ENCODE assay signal across 19 cellular contexts in genomic region chr4:142372570-142373300, GRCh38.
DNase-seq lines count a peak whose midpoint lies in the region; ATAC-seq and TF ChIP-seq lines count a peak whose summit lies in the region.
"Had no signal": no experiment of that assay in that cellular context is flagged by ENCODE, and none has a peak within 500 bp of the region (broad histone marks: within the 10 kb centered on the region; RNA-seq: fewer than 3 reads in every experiment).

No MANE protein-coding gene starts in this region.

- peaks cover 37% of the 10 kb centered on the region for H3K4me1 ChIP-seq in ACC112 (ENCODE audit: control insufficient read depth, insufficient read depth, low read length, unreplicated experiment)
- H3K4me1 ChIP-seq in CD8-positive, alpha-beta memory T cell (ENCODE audit: insufficient read depth, low read length) = peaks cover 80% of the 10 kb centered on the region
- H3K4me1 ChIP-seq: parathyroid adenoma had no signal

- DNase-seq in CD8-positive, alpha-beta memory T cell = no peak
- DNase-seq in activated T-helper 2 cell treated with anti-CD3 and anti-CD28 coated beads, Interferon-gamma antibody, Interleukin-2, Interleukin-4, amounts not matched to agents 10 μg/mL and 5 μg/mL and 100 μg/mL, durations not matched to agents 14 hours and 24 hours and 36 hours (ENCODE audit: low spot score) = no peak
- DNase-seq in fibroblast of peridontal ligament (ENCODE audit: extremely low read depth) (peak; percentile 62), Kasumi-1 (lab: John Stamatoyannopoulos, UW) (no peak), progenitor cell of endocrine pancreas (ENCODE audit: low spot score, unreplicated experiment) (no peak), A172 (ENCODE audit: low spot score) (no peak)
- DNase-seq: activated effector memory CD4-positive, alpha-beta T cell treated with anti-CD3 and anti-CD28 coated beads, Interleukin-2, amount 50 U/mL, for 16 hours; DMS 273 treated with DMSO at 0.1 percent for 48 hours; Karpas-422; left colon; NCI-H1436 treated with DMSO at 0.1 percent for 48 hours; NCI-H446 treated with DMSO at 0.1 percent for 48 hours; stimulated activated CD4-positive, alpha-beta T cell treated with anti-CD3 and anti-CD28 coated beads, Interleukin-4, amount 100 ng/mL, for 1 hour; stimulated activated CD8-positive, alpha-beta memory T cell treated with anti-CD3 and anti-CD28 coated beads, Interleukin-4, amount 100 ng/mL, for 48 hours; thyroid gland had no signal

- H3K36me3 ChIP-seq in ACC112 (ENCODE audit: insufficient read depth, low read length) = no peaks in the 10 kb centered on the region
- H3K36me3 ChIP-seq in CD8-positive, alpha-beta memory T cell (ENCODE audit: insufficient read depth, low read length) = no peaks in the 10 kb centered on the region
- H3K36me3 ChIP-seq: thyroid gland had no signal

- CTCF ChIA-PET in CD8-positive, alpha-beta memory T cell (lab: Charles Lee) = interaction anchor here (0.5 to 2.0 kb wide), 4 partner anchors 9 to 93 kb away, joined by 3 to 6 read pairs (median 3); no protein-coding TSS in a partner anchor

- H3K27me3 Mint-ChIP-seq in CD8-positive, alpha-beta memory T cell = no peaks in the 10 kb centered on the region
- H3K27me3 Mint-ChIP-seq in activated T-helper 2 cell treated with anti-CD3 and anti-CD28 coated beads, Interferon-gamma antibody, Interleukin-2, Interleukin-4, amounts not matched to agents 10 μg/mL and 5 μg/mL and 100 μg/mL, durations not matched to agents 14 hours and 24 hours and 36 hours (ENCODE audit: low read depth) = no peaks in the 10 kb centered on the region
- no peaks in the 10 kb centered on the region for H3K27me3 Mint-ChIP-seq in progenitor cell of endocrine pancreas
- H3K27me3 Mint-ChIP-seq: B cell had no signal

- H3K9me3 Mint-ChIP-seq in CD8-positive, alpha-beta memory T cell = peaks cover 0 to 5% (median 0%) of the 10 kb centered on the region in 5 donors
- H3K9me3 Mint-ChIP-seq in activated T-helper 2 cell treated with anti-CD3 and anti-CD28 coated beads, Interferon-gamma antibody, Interleukin-2, Interleukin-4, amounts not matched to agents 10 μg/mL and 5 μg/mL and 100 μg/mL, durations not matched to agents 14 hours and 24 hours and 36 hours = peaks cover 15% of the 10 kb centered on the region
- H3K9me3 Mint-ChIP-seq in progenitor cell of endocrine pancreas (ENCODE audit: low read depth) = peaks cover 7% of the 10 kb centered on the region

- POLR2A ChIA-PET in CD8-positive, alpha-beta memory T cell (lab: Charles Lee) = no interaction called here

- ATAC-seq in GM19467 (IDR thresholded peaks at IDR 0.05; ENCODE audit: unreplicated experiment) = no peak
- ATAC-seq: left colon had no signal

- H3K9me3 ChIP-seq in CD8-positive, alpha-beta memory T cell (ENCODE audit: low read length) = no peaks in the 10 kb centered on the region
- H3K9me3 ChIP-seq: thyroid gland had no signal

- H3K27ac ChIP-seq in ACC112 (ENCODE audit: low read depth, low read length) = peak overlapping the region; percentile 7; the same call in 1 of the 2 replicates
- no peak overlapping the region for H3K27ac ChIP-seq in CD8-positive, alpha-beta memory T cell (ENCODE audit: low read depth, low read length)
- H3K27ac ChIP-seq: parathyroid adenoma had no signal

- intact Hi-C loops in activated T-helper 2 cell treated with anti-CD3 and anti-CD28 coated beads, Interferon-gamma antibody, Interleukin-2, Interleukin-4, amounts not matched to agents 10 μg/mL and 5 μg/mL and 100 μg/mL, durations not matched to agents 14 hours and 24 hours and 36 hours (cut with micrococcal nuclease) = loop anchor here (10.0 kb wide), 1 partner anchor 812 kb away; the partner anchor contains the start of gene USP38

- H3K4me1 Mint-ChIP-seq in CD8-positive, alpha-beta memory T cell = peaks cover 73 to 92% (median 88%) of the 10 kb centered on the region in 3 donors
- peaks cover 72% of the 10 kb centered on the region for H3K4me1 Mint-ChIP-seq in activated T-helper 2 cell treated with anti-CD3 and anti-CD28 coated beads, Interferon-gamma antibody, Interleukin-2, Interleukin-4, amounts not matched to agents 10 μg/mL and 5 μg/mL and 100 μg/mL, durations not matched to agents 14 hours and 24 hours and 36 hours (ENCODE audit: low read depth)
- H3K4me1 Mint-ChIP-seq in progenitor cell of endocrine pancreas (ENCODE audit: low read depth) = peaks cover 11% of the 10 kb centered on the region
- H3K4me1 Mint-ChIP-seq: B cell had no signal

- peak overlapping the region in 6 of 7 donors; percentile 5 to 61 (median 30) for H3K4me3 Mint-ChIP-seq in CD8-positive, alpha-beta memory T cell
- no peak overlapping the region for H3K4me3 Mint-ChIP-seq in activated T-helper 2 cell treated with anti-CD3 and anti-CD28 coated beads, Interferon-gamma antibody, Interleukin-2, Interleukin-4, amounts not matched to agents 10 μg/mL and 5 μg/mL and 100 μg/mL, durations not matched to agents 14 hours and 24 hours and 36 hours (ENCODE audit: low read depth)
- H3K4me3 Mint-ChIP-seq in progenitor cell of endocrine pancreas (ENCODE audit: low read depth) = no peak overlapping the region
- H3K4me3 Mint-ChIP-seq: B cell had no signal

- H3K79me2 ChIP-seq in ACC112 (ENCODE audit: control insufficient read depth, insufficient read depth, low read length, unreplicated experiment) = peaks cover 20% of the 10 kb centered on the region
- H3K79me2 ChIP-seq: parathyroid adenoma had no signal

- no peak overlapping the region for H2AFZ ChIP-seq in ACC112 (ENCODE audit: low read length, unreplicated experiment)
- H2AFZ ChIP-seq: parathyroid adenoma had no signal

- TF ChIP-seq CTCF in progenitor cell of endocrine pancreas (IDR thresholded peaks at IDR 0.05; ENCODE audit: unreplicated experiment) = no peak

- no peak overlapping the region for H3K4me3 ChIP-seq in ACC112 (ENCODE audit: low read depth, low read length)
- H3K4me3 ChIP-seq in CD8-positive, alpha-beta memory T cell (ENCODE audit: low read length) = no peak overlapping the region
- H3K4me3 ChIP-seq: thyroid gland had no signal

- peak overlapping the region; percentile 5 to 85 (median 35) for H3K27ac Mint-ChIP-seq in CD8-positive, alpha-beta memory T cell
- H3K27ac Mint-ChIP-seq in activated T-helper 2 cell treated with anti-CD3 and anti-CD28 coated beads, Interferon-gamma antibody, Interleukin-2, Interleukin-4, amounts not matched to agents 10 μg/mL and 5 μg/mL and 100 μg/mL, durations not matched to agents 14 hours and 24 hours and 36 hours = peak overlapping the region; percentile 69
- H3K27ac Mint-ChIP-seq in progenitor cell of endocrine pancreas = no peak overlapping the region
- H3K27ac Mint-ChIP-seq: B cell had no signal

- peaks cover 5 to 11% (median 6%) of the 10 kb centered on the region in 3 donors for H3K36me3 Mint-ChIP-seq in CD8-positive, alpha-beta memory T cell
- H3K36me3 Mint-ChIP-seq in activated T-helper 2 cell treated with anti-CD3 and anti-CD28 coated beads, Interferon-gamma antibody, Interleukin-2, Interleukin-4, amounts not matched to agents 10 μg/mL and 5 μg/mL and 100 μg/mL, durations not matched to agents 14 hours and 24 hours and 36 hours (ENCODE audit: low read depth) = peaks cover 61% of the 10 kb centered on the region
- peaks cover 1% of the 10 kb centered on the region for H3K36me3 Mint-ChIP-seq in progenitor cell of endocrine pancreas (ENCODE audit: insufficient read depth)

- no peaks in the 10 kb centered on the region for H3K27me3 ChIP-seq in ACC112 (ENCODE audit: insufficient read depth, low read length)
- H3K27me3 ChIP-seq in CD8-positive, alpha-beta memory T cell (ENCODE audit: insufficient read depth, low read length, poor library complexity, severe bottlenecking) = no peaks in the 10 kb centered on the region
- H3K27me3 ChIP-seq: thyroid gland had no signal

Comparison
In these comparisons a context has a peak if more than half of its experiments do, and no peak if none do; other contexts are left out.
1. H3K4me3 Mint-ChIP-seq: peak in CD8-positive, alpha-beta memory T cell (6 of 7); none in activated T-helper 2 cell treated with anti-CD3 and anti-CD28 coated beads, Interferon-gamma antibody, Interleukin-2, Interleukin-4, amounts not matched to agents 10 μg/mL and 5 μg/mL and 100 μg/mL, durations not matched to agents 14 hours and 24 hours and 36 hours (single experiment) and progenitor cell of endocrine pancreas (single experiment).